Comparison of ENCODE assay signal across 16 cellular contexts in the genomic region with DNA sequence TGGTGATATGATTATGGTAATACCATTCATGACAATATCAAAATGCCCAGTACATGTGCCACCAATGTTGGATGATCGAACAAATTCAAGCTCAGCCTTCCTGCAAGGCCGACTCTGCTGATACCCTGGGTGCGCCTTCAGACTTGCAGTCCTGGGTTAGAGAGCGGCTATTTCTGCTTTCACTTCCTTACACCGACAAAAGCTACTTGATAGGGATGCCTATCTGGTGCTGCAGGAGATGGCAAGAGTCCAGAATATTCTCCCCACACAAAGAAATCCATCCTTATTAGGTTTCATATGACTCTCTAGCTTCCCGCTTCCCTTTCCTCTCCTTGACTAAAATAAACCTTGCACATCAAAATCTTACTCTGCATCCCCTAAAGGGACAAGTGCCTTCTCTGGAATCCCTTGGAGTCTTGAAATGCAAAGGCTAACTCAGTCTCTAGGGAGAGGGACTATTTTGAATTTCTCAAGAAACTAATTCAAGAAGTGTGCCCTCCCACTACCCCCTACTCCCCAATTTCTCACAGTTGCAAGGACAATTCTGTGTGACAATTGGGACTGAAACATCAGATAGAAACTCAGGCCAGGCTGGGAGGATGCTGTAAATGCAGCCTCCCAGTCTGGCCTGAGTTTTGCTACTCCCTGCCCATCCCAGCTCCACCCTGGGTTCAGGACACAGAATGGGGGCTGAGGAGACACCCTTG.
DNase-seq lines count a peak whose midpoint lies in the region; ATAC-seq, FAIRE-seq and TF ChIP-seq lines count a peak whose summit lies in the region.
"Had no signal": no experiment of that assay in that cellular context is flagged by ENCODE, and none has a peak within 500 bp of the region (broad histone marks: within the 10 kb centered on the region; RNA-seq: fewer than 3 reads in every experiment).

No MANE protein-coding gene starts in this region.

- H2AFZ ChIP-seq in HepG2 (ENCODE audit: low read length) (no peak overlapping the region), fibroblast of lung (ENCODE audit: low read length) (no peak overlapping the region)

- H3K4me3 ChIP-seq in liver (ENCODE audit: low read depth in 1 of 3, low read length in 3 of 3), result no peak overlapping the region
- H3K4me3 ChIP-seq in HepG2 (replicated peaks in 1 of 3; ENCODE audit: insufficient read depth in 1 of 3, low read depth in 2 of 3, low read length in 3 of 3), result no peak overlapping the region
- no peak overlapping the region for H3K4me3 ChIP-seq in fibroblast of lung (replicated peaks in 1 of 4; ENCODE audit: control extremely low read depth in 1 of 4, insufficient read depth in 1 of 4, low read depth in 3 of 4, low read length in 4 of 4)
- no peak overlapping the region for H3K4me3 ChIP-seq in upper lobe of right lung
- H3K4me3 ChIP-seq in uterus, result no peak overlapping the region
- H3K4me3 ChIP-seq: ovary had no signal

- H3K27me3 ChIP-seq in liver (ENCODE audit: control insufficient read depth in 4 of 4, insufficient read depth in 4 of 4, low read length in 3 of 4), result no peaks in the 10 kb centered on the region
- H3K27me3 ChIP-seq in HepG2 (ENCODE audit: control insufficient read depth in 1 of 2, insufficient read depth in 2 of 2, low read length in 2 of 2), result no peaks in the 10 kb centered on the region; a peak in 1 of 5 replicates
- H3K27me3 ChIP-seq in fibroblast of lung (ENCODE audit: control insufficient read depth, insufficient read depth, low read length), result no peaks in the 10 kb centered on the region
- no peaks in the 10 kb centered on the region for H3K27me3 ChIP-seq in upper lobe of right lung
- H3K27me3 ChIP-seq in uterus, result no peaks in the 10 kb centered on the region
- H3K27me3 ChIP-seq: ovary had no signal

- TF ChIP-seq POLR2A in HepG2 (IDR thresholded peaks at IDR 0.05; ENCODE audit: insufficient read depth in 1 of 2, low read depth in 2 of 2, low read length in 2 of 2), result no peak
- TF ChIP-seq POLR2A in uterus (IDR thresholded peaks at IDR 0.05), result no peak

- in situ Hi-C loops in HepG2 (cut with HindIII; ENCODE audit: extremely low pct_ligation_motif_present, low pct_unique_long_range_greater_than_20kb), result no loop called here

- H3K4me2 ChIP-seq in HepG2 (ENCODE audit: low read depth, low read length), result no peak overlapping the region
- no peak overlapping the region for H3K4me2 ChIP-seq in fibroblast of lung (ENCODE audit: extremely low read depth, insufficient read depth, low read length)

- no peak for TF ChIP-seq CTCF in liver (IDR thresholded peaks at IDR 0.05; ENCODE audit: low read depth, low read length, missing input control)
- TF ChIP-seq CTCF in HepG2 (CRISPR knock-in tag; IDR thresholded peaks at IDR 0.05), result no peak
- no peak for TF ChIP-seq CTCF in fibroblast of lung (conservative IDR thresholded peaks at IDR 0.05 in 1 of 2, IDR thresholded peaks at IDR 0.05 in 1 of 2; ENCODE audit: low read depth in 1 of 2, low read length in 2 of 2)
- no peak for TF ChIP-seq CTCF in upper lobe of right lung (IDR thresholded peaks at IDR 0.05)
- no peak for TF ChIP-seq CTCF in uterus (IDR thresholded peaks at IDR 0.05)

- H3K79me2 ChIP-seq in HepG2 (ENCODE audit: insufficient read depth, low read length) (no peaks in the 10 kb centered on the region), fibroblast of lung (ENCODE audit: control insufficient read depth, insufficient read depth, low read length) (no peaks in the 10 kb centered on the region)

- peak overlapping the region in 1 of 2 donors; percentile 60 for H3K27ac ChIP-seq in liver (ENCODE audit: low read depth in 1 of 2, low read length in 2 of 2)
- H3K27ac ChIP-seq in HepG2 (ENCODE audit: extremely low read length, insufficient read depth, low read length), result no peak overlapping the region
- no peak overlapping the region for H3K27ac ChIP-seq in fibroblast of lung (ENCODE audit: insufficient read depth, low read length)
- no peak overlapping the region for H3K27ac ChIP-seq in upper lobe of right lung
- H3K27ac ChIP-seq in uterus, result no peak overlapping the region
- H3K27ac ChIP-seq: ovary had no signal

- H4K20me1 ChIP-seq in HepG2 (ENCODE audit: insufficient read depth, low read length) (no peaks in the 10 kb centered on the region), fibroblast of lung (ENCODE audit: control insufficient read depth, extremely low read depth, insufficient read depth, low read length) (no peaks in the 10 kb centered on the region)

- TF ChIP-seq RAD21 in liver (IDR thresholded peaks at IDR 0.05) (no peak), HepG2 (CRISPR knock-in tag; IDR thresholded peaks at IDR 0.05) (no peak)

- intact Hi-C loops in HepG2 (cut with micrococcal nuclease; ENCODE audit: unreplicated experiment) (no loop called here), upper lobe of right lung (cut with DNase I) (no loop called here), uterus (cut with DNase I; ENCODE audit: low total_unique reads) (no loop called here)

- H3K9me3 ChIP-seq in liver (ENCODE audit: control insufficient read depth in 4 of 4, low read length in 3 of 4) (no peaks in the 10 kb centered on the region), HepG2 (ENCODE audit: low read length) (no peaks in the 10 kb centered on the region), fibroblast of lung (ENCODE audit: control insufficient read depth, insufficient read depth, low read depth, low read length) (no peaks in the 10 kb centered on the region), upper lobe of right lung (no peaks in the 10 kb centered on the region), uterus (no peaks in the 10 kb centered on the region)
- H3K9me3 ChIP-seq: ovary had no signal

- H3K4me1 ChIP-seq in liver (ENCODE audit: control insufficient read depth in 4 of 4, insufficient read depth in 4 of 4, low read length in 3 of 4) (no peaks in the 10 kb centered on the region), HepG2 (ENCODE audit: insufficient read depth, low read length) (peaks cover 15% of the 10 kb centered on the region), fibroblast of lung (ENCODE audit: control insufficient read depth, extremely low read depth, insufficient read depth, low read length) (peaks cover 3% of the 10 kb centered on the region), upper lobe of right lung (no peaks in the 10 kb centered on the region), uterus (no peaks in the 10 kb centered on the region)

- FAIRE-seq in HepG2 (lab: Jason Lieb, UNC), result no peak
- FAIRE-seq: frontal cortex, islet of Langerhans had no signal

- CTCF ChIA-PET in HepG2 (lab: Yijun Ruan, JAX; ENCODE audit: low intra/inter-chr PET ratio, low total read pairs), result no interaction called here

- WGBS in liver, result 81% methylated on average over 6 of the region's 6 CpGs
- 95% methylated on average over 6 of the region's 6 CpGs for WGBS in HepG2 (ENCODE audit: low lambda C conversion rate)

- TF ChIP-seq EP300 in HepG2 (IDR thresholded peaks at IDR 0.05; ENCODE audit: low read depth in 2 of 2, low read length in 2 of 2), result no peak
- no peak for TF ChIP-seq EP300 in HepG2 (CRISPR knock-in tag; IDR thresholded peaks at IDR 0.05; ENCODE audit: borderline replicate concordance)

- DNase-seq in HepG2 (ENCODE audit: low spot score) (no peak), OCI-M1 (lab: John Stamatoyannopoulos, UW) (peak; percentile 10), fibroblast of lung (ENCODE audit: low read depth in 2 of 2) (peak; percentile 39 to 63), upper lobe of right lung (no peak), DMS 273 (lab: John Stamatoyannopoulos, UW; ENCODE audit: unreplicated experiment) (no peak), uterus (no peak), nucleus accumbens (lab: John Stamatoyannopoulos, UW) (no peak)
- DNase-seq: activated naive CD4-positive, alpha-beta T cell treated with anti-CD3 and anti-CD28 coated beads, Interleukin-2, amount 10 ng/mL, durations not matched to agents 7 days and 5 days; DMS 273 treated with DMSO at 0.1 percent for 48 hours; NCI-H1694 treated with DMSO at 0.1 percent for 48 hours; NCI-H774; ovary had no signal

- H3K36me3 ChIP-seq in liver (ENCODE audit: control insufficient read depth in 4 of 4, insufficient read depth in 3 of 4, low read depth in 1 of 4, low read length in 3 of 4) (no peaks in the 10 kb centered on the region), HepG2 (replicated peaks in 1 of 2; ENCODE audit: control insufficient read depth in 1 of 2, insufficient read depth in 2 of 2, low read length in 2 of 2) (no peaks in the 10 kb centered on the region), fibroblast of lung (ENCODE audit: control insufficient read depth, insufficient read depth, low read length) (no peaks in the 10 kb centered on the region), upper lobe of right lung (no peaks in the 10 kb centered on the region), uterus (no peaks in the 10 kb centered on the region)
- H3K36me3 ChIP-seq: ovary had no signal

- ATAC-seq in HepG2, result no peak
- peak; percentile 14 for ATAC-seq in upper lobe of right lung
- ATAC-seq: activated CD4-positive, CD25-positive, alpha-beta regulatory T cell treated with anti-CD3 and anti-CD28 coated beads, Interleukin-2, amount 50 U/mL, for 24 hours had no signal

- no TSS peak for BruUV-seq in HepG2 (replicated peaks; lab: Mats Ljungman, UMichigan)

- no peak overlapping the region for H3K9ac ChIP-seq in liver (ENCODE audit: low read depth in 1 of 2, low read length in 2 of 2)
- H3K9ac ChIP-seq in HepG2 (ENCODE audit: insufficient read depth, low read depth, low read length), result no peak overlapping the region
- H3K9ac ChIP-seq in fibroblast of lung (ENCODE audit: insufficient read depth, low read length), result no peak overlapping the region

- POLR2A ChIA-PET in HepG2 (lab: Yijun Ruan, JAX), result no interaction called here

TF ChIP-seq in liver, 16 proteins besides CTCF, POLR2A, EP300 and RAD21:
- TF ChIP-seq NR2F2 (IDR thresholded peaks at IDR 0.05) (peak; percentile 79), HNF4G (IDR thresholded peaks at IDR 0.05) (no peak)
- TF ChIP-seq, protein P1, sequence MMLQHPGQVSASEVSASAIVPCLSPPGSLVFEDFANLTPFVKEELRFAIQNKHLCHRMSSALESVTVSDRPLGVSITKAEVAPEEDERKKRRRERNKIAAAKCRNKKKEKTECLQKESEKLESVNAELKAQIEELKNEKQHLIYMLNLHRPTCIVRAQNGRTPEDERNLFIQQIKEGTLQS (IDR thresholded peaks at IDR 0.05), result no peak

TF ChIP-seq in HepG2, 621 proteins besides CTCF, POLR2A, EP300 and RAD21:
- no peak for TF ChIP-seq SETDB1 (CRISPR knock-in tag; IDR thresholded peaks at IDR 0.05; ENCODE audit: borderline replicate concordance)

Comparison
In these comparisons a context has a peak if more than half of its experiments do, and no peak if none do; other contexts are left out.
1. DNase-seq: peak in OCI-M1 (single experiment) and fibroblast of lung (2 of 2); none in HepG2 (single experiment), upper lobe of right lung (single experiment), DMS 273 (single experiment), uterus (0 of 2) and nucleus accumbens (0 of 56).